ENCODE assay signal across 20 cellular contexts in genomic region chr2:2793514-2793913, GRCh38.
"Had no signal": no experiment of that assay in that cellular context is flagged by ENCODE, and none has a peak within 500 bp of the region (broad histone marks: within the 10 kb centered on the region; RNA-seq: fewer than 3 reads in every experiment).

No MANE protein-coding gene starts in this region.

- H3K4me3 Mint-ChIP-seq: endodermal cell, memory B cell, naive B cell, nephron had no signal

- H3K36me3 Mint-ChIP-seq: memory B cell, naive B cell had no signal

- H3K27ac Mint-ChIP-seq: endodermal cell, memory B cell, nephron, progenitor cell of endocrine pancreas had no signal

- ATAC-seq: foreskin keratinocyte, heart right ventricle, lower lobe of right lung, right cardiac atrium had no signal

- DNase-seq: effector CD4-positive, alpha-beta T cell; erythroblast; foreskin keratinocyte; heart right ventricle; hypothalamus; left ventricle myocardium inferior; lower lobe of right lung; naive B cell; ovary; right cardiac atrium; small intestine; stimulated activated CD4-positive, alpha-beta T cell treated with anti-CD3 and anti-CD28 coated beads, Interleukin-12 subunit alpha, Interleukin-12 subunit beta, amount 100 ng/mL, for 4 hours; stimulated activated naive CD4-positive, alpha-beta T cell; stomach; substantia nigra; transverse colon had no signal

- H3K4me1 Mint-ChIP-seq: memory B cell, naive B cell had no signal
